Comparison of ENCODE assay signal across 23 cellular contexts in genomic region chr11:11445441-11446185, GRCh38.
DNase-seq lines count a peak whose midpoint lies in the region; ATAC-seq, FAIRE-seq and TF ChIP-seq lines count a peak whose summit lies in the region.
"Had no signal": no experiment of that assay in that cellular context is flagged by ENCODE, and none has a peak within 500 bp of the region (broad histone marks: within the 10 kb centered on the region; RNA-seq: fewer than 3 reads in every experiment).

No MANE protein-coding gene starts in this region.

- FAIRE-seq in HTR-8/SVneo (lab: Jason Lieb, UNC), result no peak
- FAIRE-seq in frontal cortex (lab: Jason Lieb, UNC), result no peak
- FAIRE-seq: H1, HepG2, RCC 7860 had no signal

- TF ChIP-seq POLR2A in thyroid gland (IDR thresholded peaks at IDR 0.05), result no peak

- H2BK5ac ChIP-seq in mesendoderm (ENCODE audit: low read length), result no peak overlapping the region

- H3K56ac ChIP-seq in mesendoderm (ENCODE audit: low read length), result no peak overlapping the region

- no peak overlapping the region for H3K9ac ChIP-seq in mesendoderm (ENCODE audit: low read length)
- H3K9ac ChIP-seq: BLaER1 had no signal

- H3K4ac ChIP-seq in mesendoderm (ENCODE audit: low read depth, low read length), result no peak overlapping the region

- H2BK15ac ChIP-seq in mesendoderm (replicated peaks; ENCODE audit: low read depth), result no peak overlapping the region

- peak; percentile 9 for DNase-seq in NCI-H526 treated with DMSO at 0.1 percent for 48 hours (lab: John Stamatoyannopoulos, UW)
- peak in 3 of 10 donors; percentile 63 to 82 (median 69) for DNase-seq in dorsolateral prefrontal cortex
- DNase-seq in mesendoderm, result no peak
- DNase-seq in thyroid gland, result peak; percentile 61 to 67
- no peak for DNase-seq in progenitor cell of endocrine pancreas (ENCODE audit: low spot score, unreplicated experiment)
- DNase-seq in HTR-8/SVneo (ENCODE audit: insufficient read length, low spot score), result no peak
- DNase-seq in frontal cortex (ENCODE audit: low spot score in 2 of 2), result no peak
- DNase-seq: CD4-positive, alpha-beta T cell; COR-L47; DMS79; KBM-7; NCI-H1092 treated with DMSO at 0.1 percent for 48 hours; NCI-H146; NCI-H2029 treated with DMSO at 0.1 percent for 48 hours; NCI-H2171; NCI-H524 treated with DMSO at 0.1 percent for 48 hours; OCI-M1; SJCRH30 had no signal

- H3K4me3 Mint-ChIP-seq in progenitor cell of endocrine pancreas (ENCODE audit: low read depth), result no peak overlapping the region
- H3K4me3 Mint-ChIP-seq: CD4-positive, alpha-beta T cell had no signal

- no peaks in the 10 kb centered on the region for H3K36me3 ChIP-seq in mesendoderm (ENCODE audit: control insufficient read depth, insufficient read depth, low read length)
- no peaks in the 10 kb centered on the region for H3K36me3 ChIP-seq in thyroid gland
- H3K36me3 ChIP-seq: BLaER1, SJCRH30 had no signal

- H3K9me3 ChIP-seq in thyroid gland, result no peaks in the 10 kb centered on the region
- H3K9me3 ChIP-seq: BLaER1, SJCRH30 had no signal

- H3K4me3 ChIP-seq in dorsolateral prefrontal cortex, result no peak overlapping the region
- H3K4me3 ChIP-seq in mesendoderm (ENCODE audit: low read length), result no peak overlapping the region
- no peak overlapping the region for H3K4me3 ChIP-seq in thyroid gland (replicated peaks in 1 of 3)
- H3K4me3 ChIP-seq: BLaER1, SJCRH30 had no signal

- H3K27me3 ChIP-seq in dorsolateral prefrontal cortex (no peaks in the 10 kb centered on the region), mesendoderm (ENCODE audit: insufficient read depth, low read length, poor library complexity) (no peaks in the 10 kb centered on the region), thyroid gland (no peaks in the 10 kb centered on the region)
- H3K27me3 ChIP-seq: BLaER1, SJCRH30 had no signal

- no peak overlapping the region for H4K8ac ChIP-seq in mesendoderm (ENCODE audit: low read depth, low read length)

- H3K79me1 ChIP-seq in mesendoderm (ENCODE audit: low read length), result no peaks in the 10 kb centered on the region

- peak overlapping the region in 46 of 59 donors; percentile 6 to 88 (median 69) for H3K27ac ChIP-seq in dorsolateral prefrontal cortex
- no peak overlapping the region for H3K27ac ChIP-seq in mesendoderm (ENCODE audit: low read depth, low read length)
- H3K27ac ChIP-seq in thyroid gland, result peak overlapping the region; percentile 22 to 54 (median 24)
- H3K27ac ChIP-seq: BLaER1, SJCRH30 had no signal

- no peaks in the 10 kb centered on the region for H3K79me2 ChIP-seq in mesendoderm (ENCODE audit: control insufficient read depth, insufficient read depth, low read length)

- no peak overlapping the region for H2BK120ac ChIP-seq in mesendoderm (ENCODE audit: low read depth, low read length)

- H3K9me3 Mint-ChIP-seq in progenitor cell of endocrine pancreas (ENCODE audit: low read depth), result no peaks in the 10 kb centered on the region
- H3K9me3 Mint-ChIP-seq: CD4-positive, alpha-beta T cell had no signal

- no peak overlapping the region for H2AK5ac ChIP-seq in mesendoderm (ENCODE audit: low read length)

- no CpG with 5 or more reads among the region's 13 CpGs for WGBS in mesendoderm (ENCODE audit: extremely low coverage, insufficient coverage, low lambda C conversion rate)
- WGBS in thyroid gland, 2 donors, result 55 to 68% methylated on average over 12 to 13 of the region's 13 CpGs

- peak overlapping the region; percentile 81 for H4K5ac ChIP-seq in mesendoderm (ENCODE audit: low read length)

- H3K4me1 Mint-ChIP-seq in progenitor cell of endocrine pancreas (ENCODE audit: low read depth), result peaks cover 34% of the 10 kb centered on the region

- H3K36me3 Mint-ChIP-seq in progenitor cell of endocrine pancreas (ENCODE audit: insufficient read depth), result no peaks in the 10 kb centered on the region

- peaks cover 4% of the 10 kb centered on the region for H3K27me3 Mint-ChIP-seq in progenitor cell of endocrine pancreas
- H3K27me3 Mint-ChIP-seq: CD4-positive, alpha-beta T cell had no signal

- no peak for ATAC-seq in HG03139 (IDR thresholded peaks at IDR 0.05; ENCODE audit: unreplicated experiment)
- ATAC-seq: HepG2 had no signal

- TF ChIP-seq CTCF in dorsolateral prefrontal cortex (IDR thresholded peaks at IDR 0.05 in 54 of 56, conservative IDR thresholded peaks at IDR 0.05 in 2 of 56; ENCODE audit: low read depth in 1 of 56, partially characterized antibody in 56 of 56), result no peak
- TF ChIP-seq CTCF in thyroid gland (IDR thresholded peaks at IDR 0.05), result peak in 1 of 6 experiments; percentile 3
- TF ChIP-seq CTCF in progenitor cell of endocrine pancreas (IDR thresholded peaks at IDR 0.05; ENCODE audit: unreplicated experiment), result no peak

- no peaks in the 10 kb centered on the region for H3K4me1 ChIP-seq in mesendoderm (ENCODE audit: control insufficient read depth, low read depth, low read length)
- peaks cover 33 to 51% of the 10 kb centered on the region in 2 donors for H3K4me1 ChIP-seq in thyroid gland
- H3K4me1 ChIP-seq: BLaER1 had no signal

- H3K18ac ChIP-seq in mesendoderm (ENCODE audit: low read length), result no peak overlapping the region

- intact Hi-C loops in dorsolateral prefrontal cortex (cut with DNase I) (no loop called here), thyroid gland (cut with DNase I) (no loop called here)

- no peak overlapping the region for H3K27ac Mint-ChIP-seq in progenitor cell of endocrine pancreas
- H3K27ac Mint-ChIP-seq: CD4-positive, alpha-beta T cell had no signal

- H3K4me2 ChIP-seq in mesendoderm (ENCODE audit: low read length), result no peak overlapping the region
- H3K4me2 ChIP-seq: BLaER1 had no signal

- no peak overlapping the region for H3K23ac ChIP-seq in mesendoderm (ENCODE audit: low read length)

Comparison
In these comparisons a context has a peak if more than half of its experiments do, and no peak if none do; other contexts are left out.
1. DNase-seq: peak in NCI-H526 treated with DMSO at 0.1 percent for 48 hours (single experiment) and thyroid gland (2 of 2); none in mesendoderm (single experiment), progenitor cell of endocrine pancreas (single experiment), HTR-8/SVneo (single experiment) and frontal cortex (0 of 2).